1 cellular context compared by ENCODE assay signal in genomic region chr17:21125862-21126261, GRCh38.
TF ChIP-seq lines count a peak whose summit lies in the region.

No MANE protein-coding gene starts in this region.

TF ChIP-seq in HepG2, 621 proteins besides CTCF, POLR2A, EP300 and RAD21 (continued from another document):
- no peak for TF ChIP-seq ZNF646 (CRISPR knock-in tag; IDR thresholded peaks at IDR 0.05)
- no peak for TF ChIP-seq FOXK2 (IDR thresholded peaks at IDR 0.05)
- no peak for TF ChIP-seq FOSL1 (CRISPR knock-in tag; IDR thresholded peaks at IDR 0.05; ENCODE audit: borderline replicate concordance)
- TF ChIP-seq GTF3A (CRISPR knock-in tag; conservative IDR thresholded peaks at IDR 0.05) = no peak
- TF ChIP-seq ZBTB14 (CRISPR knock-in tag; IDR thresholded peaks at IDR 0.05) = no peak
